Comparison of ENCODE assay signal across 1 cellular context in the genomic region with DNA sequence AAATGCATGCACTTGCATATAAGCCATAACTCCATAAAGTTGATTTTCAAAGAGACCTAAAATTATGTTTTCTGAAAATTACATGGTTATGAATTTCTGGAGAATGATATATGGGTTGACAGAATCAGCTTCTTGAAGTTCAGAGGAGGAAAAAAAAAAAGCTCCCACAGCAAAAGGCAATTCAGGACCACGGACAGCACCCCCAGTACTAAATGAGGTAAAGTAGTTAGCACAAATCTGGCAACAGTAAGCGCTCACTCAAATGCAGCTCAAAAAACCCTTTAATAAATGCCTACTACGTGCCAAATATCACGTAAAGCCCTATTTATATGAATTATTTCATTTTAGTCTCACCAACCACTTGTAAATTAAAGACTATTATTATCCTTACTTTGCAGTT.
A peak's percentile ranks its signal among the peaks of the same experiment; 100 is the strongest.
TF ChIP-seq lines count a peak whose summit lies in the region.

No MANE protein-coding gene starts in this region.

TF ChIP-seq in HepG2, 621 proteins besides CTCF, POLR2A, EP300 and RAD21 (continued from another document and continues in another):
- TF ChIP-seq, protein P1, sequence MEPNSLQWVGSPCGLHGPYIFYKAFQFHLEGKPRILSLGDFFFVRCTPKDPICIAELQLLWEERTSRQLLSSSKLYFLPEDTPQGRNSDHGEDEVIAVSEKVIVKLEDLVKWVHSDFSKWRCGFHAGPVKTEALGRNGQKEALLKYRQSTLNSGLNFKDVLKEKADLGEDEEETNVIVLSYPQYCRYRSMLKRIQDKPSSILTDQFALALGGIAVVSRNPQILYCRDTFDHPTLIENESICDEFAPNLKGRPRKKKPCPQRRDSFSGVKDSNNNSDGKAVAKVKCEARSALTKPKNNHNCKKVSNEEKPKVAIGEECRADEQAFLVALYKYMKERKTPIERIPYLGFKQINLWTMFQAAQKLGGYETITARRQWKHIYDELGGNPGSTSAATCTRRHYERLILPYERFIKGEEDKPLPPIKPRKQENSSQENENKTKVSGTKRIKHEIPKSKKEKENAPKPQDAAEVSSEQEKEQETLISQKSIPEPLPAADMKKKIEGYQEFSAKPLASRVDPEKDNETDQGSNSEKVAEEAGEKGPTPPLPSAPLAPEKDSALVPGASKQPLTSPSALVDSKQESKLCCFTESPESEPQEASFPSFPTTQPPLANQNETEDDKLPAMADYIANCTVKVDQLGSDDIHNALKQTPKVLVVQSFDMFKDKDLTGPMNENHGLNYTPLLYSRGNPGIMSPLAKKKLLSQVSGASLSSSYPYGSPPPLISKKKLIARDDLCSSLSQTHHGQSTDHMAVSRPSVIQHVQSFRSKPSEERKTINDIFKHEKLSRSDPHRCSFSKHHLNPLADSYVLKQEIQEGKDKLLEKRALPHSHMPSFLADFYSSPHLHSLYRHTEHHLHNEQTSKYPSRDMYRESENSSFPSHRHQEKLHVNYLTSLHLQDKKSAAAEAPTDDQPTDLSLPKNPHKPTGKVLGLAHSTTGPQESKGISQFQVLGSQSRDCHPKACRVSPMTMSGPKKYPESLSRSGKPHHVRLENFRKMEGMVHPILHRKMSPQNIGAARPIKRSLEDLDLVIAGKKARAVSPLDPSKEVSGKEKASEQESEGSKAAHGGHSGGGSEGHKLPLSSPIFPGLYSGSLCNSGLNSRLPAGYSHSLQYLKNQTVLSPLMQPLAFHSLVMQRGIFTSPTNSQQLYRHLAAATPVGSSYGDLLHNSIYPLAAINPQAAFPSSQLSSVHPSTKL (CRISPR knock-in tag; IDR thresholded peaks at IDR 0.05): peak; percentile 45; the same call in 1 of the 2 replicates
- TF ChIP-seq SCMH1 (CRISPR knock-in tag; IDR thresholded peaks at IDR 0.05; ENCODE audit: borderline replicate concordance) (no peak), ZNF362 (CRISPR knock-in tag; IDR thresholded peaks at IDR 0.05; ENCODE audit: borderline replicate concordance) (peak; percentile 78; the same call in 1 of the 2 replicates), ZNF101 (CRISPR knock-in tag; IDR thresholded peaks at IDR 0.05; ENCODE audit: borderline replicate concordance, low read depth) (no peak), GATAD2A (CRISPR knock-in tag; IDR thresholded peaks at IDR 0.05) (no peak), ZNF367 (CRISPR knock-in tag; IDR thresholded peaks at IDR 0.05; ENCODE audit: borderline replicate concordance) (no peak), ZBTB20 (CRISPR knock-in tag; IDR thresholded peaks at IDR 0.05; ENCODE audit: borderline replicate concordance, low read depth) (no peak; the same call in 1 of the 2 replicates), GLI4 (CRISPR knock-in tag; IDR thresholded peaks at IDR 0.05; ENCODE audit: borderline replicate concordance) (no peak), E2F2 (CRISPR knock-in tag; IDR thresholded peaks at IDR 0.05; ENCODE audit: borderline replicate concordance) (no peak; the same call in 1 of the 2 replicates), MTA3 (CRISPR knock-in tag; IDR thresholded peaks at IDR 0.05) (0 out of 2 replicates have a peak, but pooled peaks have one; percentile 61), SNAPC2 (CRISPR knock-in tag; IDR thresholded peaks at IDR 0.05) (no peak), ZNF780A (CRISPR knock-in tag; IDR thresholded peaks at IDR 0.05) (peak; percentile 44; the same call in 1 of the 2 replicates), ZFP1 (CRISPR knock-in tag; IDR thresholded peaks at IDR 0.05) (no peak; the same call in 1 of the 2 replicates), PTBP1 (IDR thresholded peaks at IDR 0.05; ENCODE audit: low read depth, low read length, poor library complexity, severe bottlenecking) (no peak), IRF1 (CRISPR knock-in tag; IDR thresholded peaks at IDR 0.05; ENCODE audit: low read depth) (no peak), ATRX (CRISPR knock-in tag; IDR thresholded peaks at IDR 0.05; ENCODE audit: borderline replicate concordance) (no peak), TCF7L2 (IDR thresholded peaks at IDR 0.05; ENCODE audit: low read depth, low read length) (no peak), ZNF512B (CRISPR knock-in tag; IDR thresholded peaks at IDR 0.05; ENCODE audit: borderline replicate concordance) (no peak), GFI1 (CRISPR knock-in tag; IDR thresholded peaks at IDR 0.05; ENCODE audit: borderline replicate concordance) (no peak), SSRP1 (CRISPR knock-in tag; IDR thresholded peaks at IDR 0.05) (no peak), ZNF839 (CRISPR knock-in tag; IDR thresholded peaks at IDR 0.05; ENCODE audit: borderline replicate concordance) (no peak)
- TF ChIP-seq, protein P2, sequence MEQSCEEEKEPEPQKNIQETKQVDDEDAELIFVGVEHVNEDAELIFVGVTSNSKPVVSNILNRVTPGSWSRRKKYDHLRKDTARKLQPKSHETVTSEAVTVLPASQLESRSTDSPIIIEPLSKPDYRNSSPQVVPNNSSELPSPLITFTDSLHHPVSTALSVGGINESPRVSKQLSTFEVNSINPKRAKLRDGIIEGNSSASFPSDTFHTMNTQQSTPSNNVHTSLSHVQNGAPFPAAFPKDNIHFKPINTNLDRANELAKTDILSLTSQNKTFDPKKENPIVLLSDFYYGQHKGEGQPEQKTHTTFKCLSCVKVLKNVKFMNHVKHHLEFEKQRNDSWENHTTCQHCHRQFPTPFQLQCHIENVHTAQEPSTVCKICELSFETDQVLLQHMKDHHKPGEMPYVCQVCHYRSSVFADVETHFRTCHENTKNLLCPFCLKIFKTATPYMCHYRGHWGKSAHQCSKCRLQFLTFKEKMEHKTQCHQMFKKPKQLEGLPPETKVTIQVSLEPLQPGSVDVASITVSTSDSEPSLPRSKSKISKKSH (CRISPR knock-in tag; IDR thresholded peaks at IDR 0.05; ENCODE audit: borderline replicate concordance): no peak
- TF ChIP-seq, protein P3, sequence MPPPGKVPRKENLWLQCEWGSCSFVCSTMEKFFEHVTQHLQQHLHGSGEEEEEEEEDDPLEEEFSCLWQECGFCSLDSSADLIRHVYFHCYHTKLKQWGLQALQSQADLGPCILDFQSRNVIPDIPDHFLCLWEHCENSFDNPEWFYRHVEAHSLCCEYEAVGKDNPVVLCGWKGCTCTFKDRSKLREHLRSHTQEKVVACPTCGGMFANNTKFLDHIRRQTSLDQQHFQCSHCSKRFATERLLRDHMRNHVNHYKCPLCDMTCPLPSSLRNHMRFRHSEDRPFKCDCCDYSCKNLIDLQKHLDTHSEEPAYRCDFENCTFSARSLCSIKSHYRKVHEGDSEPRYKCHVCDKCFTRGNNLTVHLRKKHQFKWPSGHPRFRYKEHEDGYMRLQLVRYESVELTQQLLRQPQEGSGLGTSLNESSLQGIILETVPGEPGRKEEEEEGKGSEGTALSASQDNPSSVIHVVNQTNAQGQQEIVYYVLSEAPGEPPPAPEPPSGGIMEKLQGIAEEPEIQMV (CRISPR knock-in tag; IDR thresholded peaks at IDR 0.05; ENCODE audit: low read depth): no peak
- TF ChIP-seq, protein P4, sequence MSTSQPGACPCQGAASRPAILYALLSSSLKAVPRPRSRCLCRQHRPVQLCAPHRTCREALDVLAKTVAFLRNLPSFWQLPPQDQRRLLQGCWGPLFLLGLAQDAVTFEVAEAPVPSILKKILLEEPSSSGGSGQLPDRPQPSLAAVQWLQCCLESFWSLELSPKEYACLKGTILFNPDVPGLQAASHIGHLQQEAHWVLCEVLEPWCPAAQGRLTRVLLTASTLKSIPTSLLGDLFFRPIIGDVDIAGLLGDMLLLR (CRISPR knock-in tag; IDR thresholded peaks at IDR 0.05): no peak
- TF ChIP-seq, protein P5, sequence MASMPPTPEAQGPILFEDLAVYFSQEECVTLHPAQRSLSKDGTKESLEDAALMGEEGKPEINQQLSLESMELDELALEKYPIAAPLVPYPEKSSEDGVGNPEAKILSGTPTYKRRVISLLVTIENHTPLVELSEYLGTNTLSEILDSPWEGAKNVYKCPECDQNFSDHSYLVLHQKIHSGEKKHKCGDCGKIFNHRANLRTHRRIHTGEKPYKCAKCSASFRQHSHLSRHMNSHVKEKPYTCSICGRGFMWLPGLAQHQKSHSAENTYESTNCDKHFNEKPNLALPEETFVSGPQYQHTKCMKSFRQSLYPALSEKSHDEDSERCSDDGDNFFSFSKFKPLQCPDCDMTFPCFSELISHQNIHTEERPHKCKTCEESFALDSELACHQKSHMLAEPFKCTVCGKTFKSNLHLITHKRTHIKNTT (CRISPR knock-in tag; IDR thresholded peaks at IDR 0.05): no peak
- TF ChIP-seq, protein P6, sequence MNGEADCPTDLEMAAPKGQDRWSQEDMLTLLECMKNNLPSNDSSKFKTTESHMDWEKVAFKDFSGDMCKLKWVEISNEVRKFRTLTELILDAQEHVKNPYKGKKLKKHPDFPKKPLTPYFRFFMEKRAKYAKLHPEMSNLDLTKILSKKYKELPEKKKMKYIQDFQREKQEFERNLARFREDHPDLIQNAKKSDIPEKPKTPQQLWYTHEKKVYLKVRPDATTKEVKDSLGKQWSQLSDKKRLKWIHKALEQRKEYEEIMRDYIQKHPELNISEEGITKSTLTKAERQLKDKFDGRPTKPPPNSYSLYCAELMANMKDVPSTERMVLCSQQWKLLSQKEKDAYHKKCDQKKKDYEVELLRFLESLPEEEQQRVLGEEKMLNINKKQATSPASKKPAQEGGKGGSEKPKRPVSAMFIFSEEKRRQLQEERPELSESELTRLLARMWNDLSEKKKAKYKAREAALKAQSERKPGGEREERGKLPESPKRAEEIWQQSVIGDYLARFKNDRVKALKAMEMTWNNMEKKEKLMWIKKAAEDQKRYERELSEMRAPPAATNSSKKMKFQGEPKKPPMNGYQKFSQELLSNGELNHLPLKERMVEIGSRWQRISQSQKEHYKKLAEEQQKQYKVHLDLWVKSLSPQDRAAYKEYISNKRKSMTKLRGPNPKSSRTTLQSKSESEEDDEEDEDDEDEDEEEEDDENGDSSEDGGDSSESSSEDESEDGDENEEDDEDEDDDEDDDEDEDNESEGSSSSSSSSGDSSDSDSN (CRISPR knock-in tag; IDR thresholded peaks at IDR 0.05): no peak
- TF ChIP-seq, protein P7, sequence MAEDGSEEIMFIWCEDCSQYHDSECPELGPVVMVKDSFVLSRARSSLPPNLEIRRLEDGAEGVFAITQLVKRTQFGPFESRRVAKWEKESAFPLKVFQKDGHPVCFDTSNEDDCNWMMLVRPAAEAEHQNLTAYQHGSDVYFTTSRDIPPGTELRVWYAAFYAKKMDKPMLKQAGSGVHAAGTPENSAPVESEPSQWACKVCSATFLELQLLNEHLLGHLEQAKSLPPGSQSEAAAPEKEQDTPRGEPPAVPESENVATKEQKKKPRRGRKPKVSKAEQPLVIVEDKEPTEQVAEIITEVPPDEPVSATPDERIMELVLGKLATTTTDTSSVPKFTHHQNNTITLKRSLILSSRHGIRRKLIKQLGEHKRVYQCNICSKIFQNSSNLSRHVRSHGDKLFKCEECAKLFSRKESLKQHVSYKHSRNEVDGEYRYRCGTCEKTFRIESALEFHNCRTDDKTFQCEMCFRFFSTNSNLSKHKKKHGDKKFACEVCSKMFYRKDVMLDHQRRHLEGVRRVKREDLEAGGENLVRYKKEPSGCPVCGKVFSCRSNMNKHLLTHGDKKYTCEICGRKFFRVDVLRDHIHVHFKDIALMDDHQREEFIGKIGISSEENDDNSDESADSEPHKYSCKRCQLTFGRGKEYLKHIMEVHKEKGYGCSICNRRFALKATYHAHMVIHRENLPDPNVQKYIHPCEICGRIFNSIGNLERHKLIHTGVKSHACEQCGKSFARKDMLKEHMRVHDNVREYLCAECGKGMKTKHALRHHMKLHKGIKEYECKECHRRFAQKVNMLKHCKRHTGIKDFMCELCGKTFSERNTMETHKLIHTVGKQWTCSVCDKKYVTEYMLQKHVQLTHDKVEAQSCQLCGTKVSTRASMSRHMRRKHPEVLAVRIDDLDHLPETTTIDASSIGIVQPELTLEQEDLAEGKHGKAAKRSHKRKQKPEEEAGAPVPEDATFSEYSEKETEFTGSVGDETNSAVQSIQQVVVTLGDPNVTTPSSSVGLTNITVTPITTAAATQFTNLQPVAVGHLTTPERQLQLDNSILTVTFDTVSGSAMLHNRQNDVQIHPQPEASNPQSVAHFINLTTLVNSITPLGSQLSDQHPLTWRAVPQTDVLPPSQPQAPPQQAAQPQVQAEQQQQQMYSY (CRISPR knock-in tag; IDR thresholded peaks at IDR 0.05): no peak
- TF ChIP-seq, protein P8, sequence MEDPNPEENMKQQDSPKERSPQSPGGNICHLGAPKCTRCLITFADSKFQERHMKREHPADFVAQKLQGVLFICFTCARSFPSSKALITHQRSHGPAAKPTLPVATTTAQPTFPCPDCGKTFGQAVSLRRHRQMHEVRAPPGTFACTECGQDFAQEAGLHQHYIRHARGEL (CRISPR knock-in tag; IDR thresholded peaks at IDR 0.05): no peak
